In genomic region chr10:103776878-103777591, GRCh38 we compare ENCODE assay signal across 14 cellular contexts.
DNase-seq lines count a peak whose midpoint lies in the region; ATAC-seq and TF ChIP-seq lines count a peak whose summit lies in the region.
"Had no signal": no experiment of that assay in that cellular context is flagged by ENCODE, and none has a peak within 500 bp of the region (broad histone marks: within the 10 kb centered on the region; RNA-seq: fewer than 3 reads in every experiment).

No MANE protein-coding gene starts in this region.

- no peak overlapping the region for H3K4me3 Mint-ChIP-seq in MCF 10A (ENCODE audit: unreplicated experiment)
- H3K4me3 Mint-ChIP-seq in activated T-helper 17 cell treated with anti-CD3 and anti-CD28 coated beads, Interleukin-2, amount 50 U/mL, for 72 hours, result peak overlapping the region; percentile 5
- H3K4me3 Mint-ChIP-seq: activated B cell treated with CpG ODN at 0.5 μM for 24 hours; activated naive CD8-positive, alpha-beta T cell treated with anti-CD3 and anti-CD28 coated beads, Interleukin-2, amount 10 ng/mL, durations not matched to agents 7 days and 5 days had no signal

- H3K4me1 ChIP-seq in breast epithelium, result peaks cover 0 to 4% of the 10 kb centered on the region in 2 donors
- peaks cover 17 to 59% (median 52%) of the 10 kb centered on the region in 9 donors for H3K4me1 ChIP-seq in heart right ventricle
- peaks cover 54% of the 10 kb centered on the region for H3K4me1 ChIP-seq in vagina
- peaks cover 13% of the 10 kb centered on the region for H3K4me1 ChIP-seq in Karpas-422 (ENCODE audit: low read length)
- peaks cover 0 to 35% (median 5%) of the 10 kb centered on the region in 4 donors for H3K4me1 ChIP-seq in Peyer's patch

- no peak for TF ChIP-seq POLR2A in breast epithelium (IDR thresholded peaks at IDR 0.05)
- no peak for TF ChIP-seq POLR2A in vagina (IDR thresholded peaks at IDR 0.05)
- no peak for TF ChIP-seq POLR2A in Peyer's patch (IDR thresholded peaks at IDR 0.05)

- H3K36me3 ChIP-seq in breast epithelium, result no peaks in the 10 kb centered on the region
- peaks cover 0 to 4% (median 0%) of the 10 kb centered on the region in 9 donors for H3K36me3 ChIP-seq in heart right ventricle
- no peaks in the 10 kb centered on the region for H3K36me3 ChIP-seq in vagina
- no peaks in the 10 kb centered on the region for H3K36me3 ChIP-seq in Karpas-422 (ENCODE audit: insufficient read depth, low read length)
- no peaks in the 10 kb centered on the region for H3K36me3 ChIP-seq in Peyer's patch

- H3K9me2 ChIP-seq in Karpas-422 (replicated peaks; ENCODE audit: insufficient read depth, low read length), result no peaks in the 10 kb centered on the region

- H3K4me3 ChIP-seq in breast epithelium (no peak overlapping the region), heart right ventricle (no peak overlapping the region), vagina (no peak overlapping the region), Karpas-422 (ENCODE audit: low read length) (no peak overlapping the region), Peyer's patch (no peak overlapping the region)
- H3K4me3 ChIP-seq: SK-N-MC had no signal

- H3K9ac ChIP-seq in Karpas-422 (ENCODE audit: low read length), result no peak overlapping the region

- DNase-seq in MCF 10A (ENCODE audit: unreplicated experiment), result peak; percentile 49
- DNase-seq in breast epithelium (ENCODE audit: low spot score in 2 of 2), result no peak
- peak; percentile 51 to 66 for DNase-seq in heart right ventricle
- DNase-seq in vagina (ENCODE audit: extremely low spot score in 2 of 2), result no peak
- DNase-seq in Karpas-422, result no peak
- DNase-seq in Peyer's patch, result no peak
- DNase-seq in occipital lobe (lab: John Stamatoyannopoulos, UW), result no peak
- DNase-seq: activated B cell treated with CpG ODN at 0.5 μM for 24 hours; activated naive CD8-positive, alpha-beta T cell treated with anti-CD3 and anti-CD28 coated beads, Interleukin-2, amount 10 ng/mL, durations not matched to agents 7 days and 5 days; mesenchymal stem cell; MM.1S had no signal

- H3K79me2 ChIP-seq in Karpas-422 (ENCODE audit: low read length), result no peaks in the 10 kb centered on the region

- CTCF ChIA-PET in MCF 10A (lab: Yijun Ruan, JAX), result interaction anchor here (0.7 kb wide), 1 partner anchor 34 kb away, joined by 3 read pairs; no protein-coding TSS in a partner anchor

- H2AFZ ChIP-seq in Karpas-422 (ENCODE audit: low read length), result no peak overlapping the region

- H3K27ac Mint-ChIP-seq in MCF 10A (ENCODE audit: low read depth, unreplicated experiment), result no peak overlapping the region
- peak overlapping the region; percentile 20 for H3K27ac Mint-ChIP-seq in activated T-helper 17 cell treated with anti-CD3 and anti-CD28 coated beads, Interleukin-2, amount 50 U/mL, for 72 hours
- H3K27ac Mint-ChIP-seq: activated B cell treated with CpG ODN at 0.5 μM for 24 hours; activated naive CD8-positive, alpha-beta T cell treated with anti-CD3 and anti-CD28 coated beads, Interleukin-2, amount 10 ng/mL, durations not matched to agents 7 days and 5 days had no signal

- no peaks in the 10 kb centered on the region for H3K9me3 Mint-ChIP-seq in MCF 10A (ENCODE audit: unreplicated experiment)
- no peaks in the 10 kb centered on the region for H3K9me3 Mint-ChIP-seq in activated T-helper 17 cell treated with anti-CD3 and anti-CD28 coated beads, Interleukin-2, amount 50 U/mL, for 72 hours
- H3K9me3 Mint-ChIP-seq: activated naive CD8-positive, alpha-beta T cell treated with anti-CD3 and anti-CD28 coated beads, Interleukin-2, amount 10 ng/mL, durations not matched to agents 7 days and 5 days had no signal

- H3K27ac ChIP-seq in breast epithelium, result no peak overlapping the region
- H3K27ac ChIP-seq in heart right ventricle, result peak overlapping the region in 4 of 10 donors; percentile 15 to 43 (median 30)
- peak overlapping the region; percentile 16 for H3K27ac ChIP-seq in vagina
- no peak overlapping the region for H3K27ac ChIP-seq in Karpas-422 (ENCODE audit: low read length)
- H3K27ac ChIP-seq in Peyer's patch, result no peak overlapping the region
- H3K27ac ChIP-seq: epithelial cell of prostate, SK-N-MC had no signal

- POLR2A ChIA-PET in MCF 10A (lab: Yijun Ruan, JAX), result no interaction called here

- H3K9me3 ChIP-seq in breast epithelium (no peaks in the 10 kb centered on the region), heart right ventricle (peaks cover 0 to 7% (median 0%) of the 10 kb centered on the region in 11 donors), vagina (no peaks in the 10 kb centered on the region), Karpas-422 (ENCODE audit: low read length) (no peaks in the 10 kb centered on the region), Peyer's patch (no peaks in the 10 kb centered on the region)

- H3K27me3 Mint-ChIP-seq in MCF 10A (ENCODE audit: insufficient read depth, unreplicated experiment), result no peaks in the 10 kb centered on the region
- no peaks in the 10 kb centered on the region for H3K27me3 Mint-ChIP-seq in activated T-helper 17 cell treated with anti-CD3 and anti-CD28 coated beads, Interleukin-2, amount 50 U/mL, for 72 hours

- H4K20me1 ChIP-seq in Karpas-422 (ENCODE audit: insufficient read depth, low read depth, low read length), result no peaks in the 10 kb centered on the region

- no peak overlapping the region for H3K4me2 ChIP-seq in Karpas-422 (ENCODE audit: low read depth, low read length, poor library complexity, severe bottlenecking)

- H3K27me3 ChIP-seq in breast epithelium (no peaks in the 10 kb centered on the region), heart right ventricle (no peaks in the 10 kb centered on the region), vagina (no peaks in the 10 kb centered on the region), Karpas-422 (ENCODE audit: low read length) (no peaks in the 10 kb centered on the region), Peyer's patch (no peaks in the 10 kb centered on the region)

- no TSS peak for BruUV-seq in MCF 10A (replicated peaks; lab: Mats Ljungman, UMichigan)

- peaks cover 27% of the 10 kb centered on the region for H3K4me1 Mint-ChIP-seq in MCF 10A (ENCODE audit: insufficient read depth, unreplicated experiment)
- H3K4me1 Mint-ChIP-seq in activated T-helper 17 cell treated with anti-CD3 and anti-CD28 coated beads, Interleukin-2, amount 50 U/mL, for 72 hours, result peaks cover 10% of the 10 kb centered on the region

- peak; percentile 47 for ATAC-seq in activated T-helper 17 cell treated with anti-CD3 and anti-CD28 coated beads, Interleukin-2, amount 50 U/mL, for 72 hours (replicated peaks)
- peak in 7 of 8 donors; percentile 24 to 78 (median 47) for ATAC-seq in heart right ventricle

- TF ChIP-seq CTCF in MCF 10A (IDR thresholded peaks at IDR 0.05; ENCODE audit: unreplicated experiment) (no peak), breast epithelium (IDR thresholded peaks at IDR 0.05) (no peak), heart right ventricle (IDR thresholded peaks at IDR 0.05) (no peak), vagina (IDR thresholded peaks at IDR 0.05) (no peak), Peyer's patch (IDR thresholded peaks at IDR 0.05) (no peak)

- H3K36me3 Mint-ChIP-seq in MCF 10A (ENCODE audit: insufficient read depth, unreplicated experiment), result no peaks in the 10 kb centered on the region
- H3K36me3 Mint-ChIP-seq in activated T-helper 17 cell treated with anti-CD3 and anti-CD28 coated beads, Interleukin-2, amount 50 U/mL, for 72 hours (ENCODE audit: low read depth), result no peaks in the 10 kb centered on the region
- H3K36me3 Mint-ChIP-seq: activated naive CD8-positive, alpha-beta T cell treated with anti-CD3 and anti-CD28 coated beads, Interleukin-2, amount 10 ng/mL, durations not matched to agents 7 days and 5 days had no signal

- intact Hi-C loops in MCF 10A (cut with micrococcal nuclease), result loop anchor here (10.0 kb wide), 1 partner anchor 62 kb away; no protein-coding TSS in a partner anchor
- intact Hi-C loops in breast epithelium (cut with DNase I; ENCODE audit: low total_unique reads), result no loop called here
- intact Hi-C loops in heart right ventricle (cut with DNase I), result loop anchor here in 4 of 10 donors (5.0 to 10.0 kb wide), 4 partner anchors 62 to 78 kb away; partner anchors contain the start of gene SH3PXD2A (in 2 of the 4)
- intact Hi-C loops in vagina (cut with DNase I), result no loop called here

- 58% methylated on average over 12 of the region's 12 CpGs for WGBS in heart right ventricle, 2 donors

Comparison
In these comparisons a context has a peak if more than half of its experiments do, and no peak if none do; other contexts are left out.
1. DNase-seq: peak in MCF 10A (single experiment) and heart right ventricle (2 of 2); none in breast epithelium (0 of 2), vagina (0 of 2), Karpas-422 (single experiment), Peyer's patch (0 of 3) and occipital lobe (single experiment).